Comparison of ENCODE assay signal across 13 cellular contexts in genomic region chr5:565782-566445, GRCh38. TPM values are rescaled to one million over a fixed set of nuclear protein-coding genes. Genes with fewer than 3 reads are reported as not detected.
DNase-seq lines count a peak whose midpoint lies in the region; ATAC-seq, FAIRE-seq and TF ChIP-seq lines count a peak whose summit lies in the region.
"Had no signal": no experiment of that assay in that cellular context is flagged by ENCODE, and none has a peak within 500 bp of the region (broad histone marks: within the 10 kb centered on the region; RNA-seq: fewer than 3 reads in every experiment).

No MANE protein-coding gene starts in this region.

- no peak overlapping the region for H3K4me3 ChIP-seq in left lung
- H3K4me3 ChIP-seq: spleen had no signal

- H3K9me3 ChIP-seq in left lung = no peaks in the 10 kb centered on the region

- no peaks in the 10 kb centered on the region for H3K36me3 Mint-ChIP-seq in activated CD8-positive, alpha-beta memory T cell treated with anti-CD3 and anti-CD28 coated beads, Interleukin-2, amount 10 ng/mL, durations not matched to agents 7 days and 5 days
- H3K36me3 Mint-ChIP-seq in chondrocyte (ENCODE audit: low read depth) = peaks cover 4% of the 10 kb centered on the region

- CTCF ChIA-PET in activated CD8-positive, alpha-beta memory T cell treated with anti-CD3 and anti-CD28 coated beads, Interleukin-2, amount 10 ng/mL, durations not matched to agents 7 days and 5 days (lab: Charles Lee) = no interaction called here

- no peak overlapping the region for H3K27ac ChIP-seq in left lung
- H3K27ac ChIP-seq: spleen had no signal

- no peak overlapping the region for H3K27ac Mint-ChIP-seq in activated CD8-positive, alpha-beta memory T cell treated with anti-CD3 and anti-CD28 coated beads, Interleukin-2, amount 10 ng/mL, durations not matched to agents 7 days and 5 days
- no peak overlapping the region for H3K27ac Mint-ChIP-seq in chondrocyte (ENCODE audit: unreplicated experiment)

- no peaks in the 10 kb centered on the region for H3K9me3 Mint-ChIP-seq in activated CD8-positive, alpha-beta memory T cell treated with anti-CD3 and anti-CD28 coated beads, Interleukin-2, amount 10 ng/mL, durations not matched to agents 7 days and 5 days (ENCODE audit: low read depth)
- H3K9me3 Mint-ChIP-seq in chondrocyte (ENCODE audit: low read depth) = peaks cover 12% of the 10 kb centered on the region

- no peaks in the 10 kb centered on the region for H3K4me1 Mint-ChIP-seq in activated CD8-positive, alpha-beta memory T cell treated with anti-CD3 and anti-CD28 coated beads, Interleukin-2, amount 10 ng/mL, durations not matched to agents 7 days and 5 days
- peaks cover 5% of the 10 kb centered on the region for H3K4me1 Mint-ChIP-seq in chondrocyte (ENCODE audit: low read depth)

- no peaks in the 10 kb centered on the region for H3K36me3 ChIP-seq in left lung
- H3K36me3 ChIP-seq: spleen had no signal

- peak; percentile 48 for DNase-seq in activated CD8-positive, alpha-beta memory T cell treated with anti-CD3 and anti-CD28 coated beads, Interleukin-2, amount 50 U/mL, for 48 hours
- DNase-seq in activated CD8-positive, alpha-beta memory T cell treated with anti-CD3 and anti-CD28 coated beads, Interleukin-2, amount 10 ng/mL, durations not matched to agents 7 days and 5 days = no peak
- DNase-seq in chondrocyte (ENCODE audit: low spot score) (peak; percentile 61), left lung (no peak), ureter (ENCODE audit: low spot score) (peak; percentile 40), SHP77 (lab: John Stamatoyannopoulos, UW) (no peak), RCC 7860 (ENCODE audit: low spot score) (no peak)
- DNase-seq: ACHN, DMS79 treated with DMSO at 0.1 percent for 48 hours, spleen, T-helper 2 cell had no signal

- FAIRE-seq in RCC 7860 (lab: Jason Lieb, UNC) = no peak
- FAIRE-seq: GM12892 had no signal

- no peaks in the 10 kb centered on the region for H3K4me1 ChIP-seq in left lung
- H3K4me1 ChIP-seq: spleen had no signal

- peaks cover 16% of the 10 kb centered on the region for H3K27me3 Mint-ChIP-seq in activated CD8-positive, alpha-beta memory T cell treated with anti-CD3 and anti-CD28 coated beads, Interleukin-2, amount 10 ng/mL, durations not matched to agents 7 days and 5 days
- H3K27me3 Mint-ChIP-seq in chondrocyte (ENCODE audit: low read depth) = peaks cover 17% of the 10 kb centered on the region

- intact Hi-C loops in left lung (cut with DNase I) = no loop called here

- ATAC-seq in activated CD8-positive, alpha-beta memory T cell treated with anti-CD3 and anti-CD28 coated beads, Interleukin-2, amount 10 ng/mL, durations not matched to agents 7 days and 5 days = no peak
- peak; percentile 33 for ATAC-seq in left lung
- no peak for ATAC-seq in HG02970 (IDR thresholded peaks at IDR 0.05; ENCODE audit: low FRiP score, unreplicated experiment)

- TF ChIP-seq CTCF in chondrocyte (IDR thresholded peaks at IDR 0.05) (no peak), left lung (IDR thresholded peaks at IDR 0.05) (no peak)

- H3K4me3 Mint-ChIP-seq in activated CD8-positive, alpha-beta memory T cell treated with anti-CD3 and anti-CD28 coated beads, Interleukin-2, amount 10 ng/mL, durations not matched to agents 7 days and 5 days = no peak overlapping the region
- no peak overlapping the region for H3K4me3 Mint-ChIP-seq in chondrocyte (ENCODE audit: unreplicated experiment)

- H3K27me3 ChIP-seq in left lung = peaks cover 15 to 77% of the 10 kb centered on the region in 2 donors

RNA-seq across cellular contexts. Expression of gene SLC9A3, which starts 41.7 kb away (rescaled TPM):
- 1 to 10 TPM; 1.3 to 1.7 TPM for total RNA-seq in activated CD8-positive, alpha-beta memory T cell treated with anti-CD3 and anti-CD28 coated beads, Interleukin-2, amount 10 ng/mL, durations not matched to agents 7 days and 5 days
- total RNA-seq in chondrocyte (0.95 to 1.4 TPM (median 1.1 TPM) in 3 replicates), left lung (1 to 10 TPM in 1 of 2 donors, under 1 TPM in 1; 0.99 to 1.0 TPM), ureter (1.1 TPM)

RNA-seq across cellular contexts. Expression of gene CEP72, which starts 46.2 kb away (rescaled TPM):
- 10 to 100 TPM; 32.2 to 40.5 TPM for total RNA-seq in activated CD8-positive, alpha-beta memory T cell treated with anti-CD3 and anti-CD28 coated beads, Interleukin-2, amount 10 ng/mL, durations not matched to agents 7 days and 5 days
- total RNA-seq in chondrocyte (2.7 to 4.5 TPM (median 3.3 TPM) in 3 replicates), left lung (10 to 100 TPM in 1 of 2 donors, 1 to 10 TPM in 1; 5.5 to 13.1 TPM), ureter (10.9 TPM)

Comparison
In these comparisons a context has a peak if more than half of its experiments do, and no peak if none do; other contexts are left out.
1. DNase-seq: peak in activated CD8-positive, alpha-beta memory T cell treated with anti-CD3 and anti-CD28 coated beads, Interleukin-2, amount 50 U/mL, for 48 hours (single experiment), chondrocyte (single experiment) and ureter (single experiment); none in activated CD8-positive, alpha-beta memory T cell treated with anti-CD3 and anti-CD28 coated beads, Interleukin-2, amount 10 ng/mL, durations not matched to agents 7 days and 5 days (single experiment), left lung (0 of 2), SHP77 (0 of 2) and RCC 7860 (single experiment).